Comparison of ENCODE assay signal across 1 cellular context in genomic region chr12:11824069-11824468, GRCh38.
TF ChIP-seq lines count a peak whose summit lies in the region.

No MANE protein-coding gene starts in this region.

TF ChIP-seq in H1, 55 proteins besides CTCF, POLR2A, EP300 and RAD21:
- TF ChIP-seq RNF2 (IDR thresholded peaks at IDR 0.05; ENCODE audit: borderline replicate concordance, low read depth, low read length, missing control alignments, poor library complexity, severe bottlenecking) (no peak), SP2 (IDR thresholded peaks at IDR 0.05; ENCODE audit: low read length) (no peak), TEAD4 (IDR thresholded peaks at IDR 0.05; ENCODE audit: low read depth, low read length) (no peak), TCF12 (IDR thresholded peaks at IDR 0.05; ENCODE audit: low read depth, low read length) (no peak), RXRA (IDR thresholded peaks at IDR 0.05; ENCODE audit: insufficient read depth, low read depth, low read length) (no peak), JUND (IDR thresholded peaks at IDR 0.05; ENCODE audit: low read length) (no peak), MAX (IDR thresholded peaks at IDR 0.05) (no peak), TAF1 (IDR thresholded peaks at IDR 0.05; ENCODE audit: low read depth, low read length) (no peak), RBBP5 (IDR thresholded peaks at IDR 0.05; ENCODE audit: borderline replicate concordance, low read depth, low read length) (no peak), BRCA1 (IDR thresholded peaks at IDR 0.05; ENCODE audit: low read depth, low read length) (no peak), KDM4A (IDR thresholded peaks at IDR 0.05; ENCODE audit: low read depth, low read length, severe bottlenecking) (no peak), GABPA (IDR thresholded peaks at IDR 0.05; ENCODE audit: borderline replicate concordance, insufficient read depth, low read length) (no peak), SP1 (IDR thresholded peaks at IDR 0.05; ENCODE audit: low read depth, low read length) (no peak), NRF1 (IDR thresholded peaks at IDR 0.05; ENCODE audit: low read depth, low read length) (no peak), TAF7 (optimal IDR thresholded peaks at IDR 0.05; ENCODE audit: borderline replicate concordance, low read depth, low read length) (no peak)
- TF ChIP-seq, protein P1, sequence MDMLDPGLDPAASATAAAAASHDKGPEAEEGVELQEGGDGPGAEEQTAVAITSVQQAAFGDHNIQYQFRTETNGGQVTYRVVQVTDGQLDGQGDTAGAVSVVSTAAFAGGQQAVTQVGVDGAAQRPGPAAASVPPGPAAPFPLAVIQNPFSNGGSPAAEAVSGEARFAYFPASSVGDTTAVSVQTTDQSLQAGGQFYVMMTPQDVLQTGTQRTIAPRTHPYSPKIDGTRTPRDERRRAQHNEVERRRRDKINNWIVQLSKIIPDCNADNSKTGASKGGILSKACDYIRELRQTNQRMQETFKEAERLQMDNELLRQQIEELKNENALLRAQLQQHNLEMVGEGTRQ (IDR thresholded peaks at IDR 0.05; ENCODE audit: low read length): no peak
